ENCODE assay signal across 7 cellular contexts in the genomic region with DNA sequence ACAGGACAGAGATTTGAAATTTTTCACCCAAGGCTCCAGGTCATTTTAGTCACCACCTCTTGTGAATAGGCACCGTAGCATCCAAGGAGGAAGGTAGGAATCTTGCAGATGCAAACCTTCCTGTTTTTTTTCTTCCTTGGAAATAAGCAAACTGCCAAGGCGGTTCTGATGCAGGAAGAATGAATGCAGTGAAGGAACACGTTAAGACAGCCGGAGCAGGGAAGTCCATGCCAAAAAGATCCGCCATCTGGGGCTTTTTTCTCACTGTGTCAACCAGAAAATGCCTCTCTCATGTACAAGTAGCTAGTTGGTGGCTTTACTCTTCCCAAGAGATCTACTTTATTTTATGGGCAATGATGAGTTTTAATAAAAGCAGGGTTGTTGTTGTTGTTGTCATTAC.
"Had no signal": no experiment of that assay in that cellular context is flagged by ENCODE, and none has a peak within 500 bp of the region (broad histone marks: within the 10 kb centered on the region; RNA-seq: fewer than 3 reads in every experiment).

No MANE protein-coding gene starts in this region.

- H3K27ac Mint-ChIP-seq: GM23338, H9 had no signal

- ATAC-seq: GM23338, K562 had no signal

- DNase-seq: H9, HCEC 1CT, IMR-90, KG1 had no signal

- H3K27ac ChIP-seq: HL-60 had no signal

- H3K9me3 Mint-ChIP-seq: GM23338, H9 had no signal

- H3K4me3 Mint-ChIP-seq: GM23338, H9 had no signal
